In genomic region chr9:115743709-115744605, GRCh38 we compare ENCODE assay signal across 18 cellular contexts.
DNase-seq lines count a peak whose midpoint lies in the region; ATAC-seq, FAIRE-seq and TF ChIP-seq lines count a peak whose summit lies in the region.
"Had no signal": no experiment of that assay in that cellular context is flagged by ENCODE, and none has a peak within 500 bp of the region (broad histone marks: within the 10 kb centered on the region; RNA-seq: fewer than 3 reads in every experiment).

No MANE protein-coding gene starts in this region.

- no peak overlapping the region for H2BK15ac ChIP-seq in H1 (ENCODE audit: low read length)

- H3K36me3 ChIP-seq in GM23338 (ENCODE audit: insufficient read depth) (no peaks in the 10 kb centered on the region), MM.1S (replicated peaks; ENCODE audit: insufficient read depth, low read length) (no peaks in the 10 kb centered on the region), H1 (ENCODE audit: control insufficient read depth in 2 of 4, insufficient read depth in 4 of 4, low read length in 3 of 4) (no peaks in the 10 kb centered on the region)
- H3K36me3 ChIP-seq: BE2C had no signal

- no peak for ATAC-seq in GM23338
- no peak for ATAC-seq in SK-N-SH treated with all-trans-retinoic acid at 6 μM for 48 hours

- H3K4me3 ChIP-seq in GM23338 (no peak overlapping the region), MM.1S (ENCODE audit: low read length) (peak overlapping the region; percentile 40), H1 (ENCODE audit: extremely low read depth in 1 of 4, insufficient read depth in 2 of 4, low read depth in 3 of 4, low read length in 4 of 4) (no peak overlapping the region)

- POLR2A ChIA-PET in H1 (lab: Charles Lee; ENCODE audit: partially characterized antibody), result no interaction called here

- H4K20me1 ChIP-seq in GM23338 (replicated peaks; ENCODE audit: insufficient read depth) (no peaks in the 10 kb centered on the region; the same call in 1 of the 2 replicates), MM.1S (ENCODE audit: insufficient read depth, low read length) (no peaks in the 10 kb centered on the region), H1 (replicated peaks in 1 of 2; ENCODE audit: control insufficient read depth in 1 of 2, insufficient read depth in 2 of 2, low read length in 2 of 2) (no peaks in the 10 kb centered on the region)

- no peak overlapping the region for H4K8ac ChIP-seq in H1 (ENCODE audit: extremely low read depth, insufficient read depth, low read length)

- TF ChIP-seq EP300 in H1 (IDR thresholded peaks at IDR 0.05; ENCODE audit: borderline replicate concordance in 1 of 2, low read depth in 2 of 2, low read length in 2 of 2), result no peak

- H3K4me1 Mint-ChIP-seq in GM23338 (no peaks in the 10 kb centered on the region), endothelial cell (ENCODE audit: unreplicated experiment) (no peaks in the 10 kb centered on the region)
- H3K4me1 Mint-ChIP-seq: CD14-positive monocyte; CD4-positive, alpha-beta memory T cell had no signal

- H3K27me3 ChIP-seq in GM23338 (ENCODE audit: insufficient read depth), result no peaks in the 10 kb centered on the region
- H3K27me3 ChIP-seq in MM.1S (replicated peaks; ENCODE audit: insufficient read depth, low read length), result no peaks in the 10 kb centered on the region
- H3K27me3 ChIP-seq in H1 (replicated peaks in 1 of 4; ENCODE audit: control insufficient read depth in 3 of 4, extremely low read depth in 1 of 4, insufficient read depth in 3 of 4, low read length in 3 of 4), result no peaks in the 10 kb centered on the region
- H3K27me3 ChIP-seq: BE2C had no signal

- H3K27me3 Mint-ChIP-seq in GM23338 (ENCODE audit: insufficient read depth, low read depth, poor library complexity) (peaks cover 2% of the 10 kb centered on the region), endothelial cell (ENCODE audit: unreplicated experiment) (no peaks in the 10 kb centered on the region)
- H3K27me3 Mint-ChIP-seq: CD4-positive, alpha-beta memory T cell had no signal

- H3K9me3 ChIP-seq in MM.1S (replicated peaks; ENCODE audit: insufficient read depth, low read length) (no peaks in the 10 kb centered on the region), H1 (ENCODE audit: insufficient read depth in 2 of 2, low read depth in 1 of 2, low read length in 1 of 2) (no peaks in the 10 kb centered on the region)
- H3K9me3 ChIP-seq: BE2C had no signal

- H3F3A ChIP-seq in GM23338 (replicated peaks; ENCODE audit: low read depth) (no peaks in the 10 kb centered on the region), MM.1S (ENCODE audit: insufficient read depth, low read length) (no peaks in the 10 kb centered on the region)

- H3K27ac ChIP-seq in GM23338 (ENCODE audit: low read depth), result no peak overlapping the region
- H3K27ac ChIP-seq in MM.1S (ENCODE audit: low read length), result peak overlapping the region; percentile 65; the same call in 1 of the 2 replicates
- no peak overlapping the region for H3K27ac ChIP-seq in H1 (ENCODE audit: low read depth, low read length)

- 0 out of 2 replicates have a peak, but pooled peaks cover 2% of the 10 kb centered on the region for H3K9me2 ChIP-seq in GM23338 (ENCODE audit: insufficient read depth)
- H3K9me2 ChIP-seq in MM.1S (replicated peaks; ENCODE audit: insufficient read depth, low read length), result no peaks in the 10 kb centered on the region

- no peak overlapping the region for H2BK12ac ChIP-seq in H1 (ENCODE audit: low read depth, low read length)

- no peaks in the 10 kb centered on the region for H3K79me1 ChIP-seq in H1 (ENCODE audit: low read depth, low read length)

- H3K9me3 Mint-ChIP-seq in GM23338 (no peaks in the 10 kb centered on the region), endothelial cell (ENCODE audit: unreplicated experiment) (no peaks in the 10 kb centered on the region)

- no peak overlapping the region for H3K4me3 Mint-ChIP-seq in GM23338
- H3K4me3 Mint-ChIP-seq in endothelial cell (ENCODE audit: unreplicated experiment), result no peak overlapping the region
- H3K4me3 Mint-ChIP-seq: CD14-positive monocyte; CD4-positive, alpha-beta memory T cell had no signal

- TF ChIP-seq CTCF in GM23338 (conservative IDR thresholded peaks at IDR 0.05; ENCODE audit: low read depth in 2 of 2) (no peak), MM.1S (IDR thresholded peaks at IDR 0.05; ENCODE audit: low read length) (no peak), H1 (IDR thresholded peaks at IDR 0.05; ENCODE audit: control extremely low read depth in 1 of 3, insufficient read depth in 1 of 3, low read depth in 1 of 3, low read length in 3 of 3) (no peak), endothelial cell (IDR thresholded peaks at IDR 0.05; ENCODE audit: unreplicated experiment) (no peak)

- H3K4me2 ChIP-seq in GM23338, result no peak overlapping the region
- H3K4me2 ChIP-seq in MM.1S (ENCODE audit: low read depth, low read length), result peak overlapping the region; percentile 14; the same call in 1 of the 2 replicates
- no peak overlapping the region for H3K4me2 ChIP-seq in H1 (ENCODE audit: insufficient read depth in 1 of 2, low read depth in 2 of 2, low read length in 2 of 2)

- H3K4me1 ChIP-seq in GM23338 (ENCODE audit: insufficient read depth), result no peaks in the 10 kb centered on the region
- H3K4me1 ChIP-seq in MM.1S (ENCODE audit: low read length), result no peaks in the 10 kb centered on the region
- no peaks in the 10 kb centered on the region for H3K4me1 ChIP-seq in H1 (replicated peaks in 1 of 4; ENCODE audit: control insufficient read depth in 3 of 4, insufficient read depth in 4 of 4, low read length in 3 of 4)
- H3K4me1 ChIP-seq: BE2C had no signal

- H4K91ac ChIP-seq in H1 (replicated peaks; ENCODE audit: insufficient read length, low read length), result no peak overlapping the region

- CTCF ChIA-PET in H1 (lab: Charles Lee; ENCODE audit: partially characterized antibody), result no interaction called here

- H3K14ac ChIP-seq in H1 (ENCODE audit: insufficient read length), result no peak overlapping the region

- FAIRE-seq in H1 (lab: Jason Lieb, UNC), result no peak
- FAIRE-seq: GM12892, GM18507 had no signal

- no peak overlapping the region; the same call in 1 of the 2 replicates for H3K27ac Mint-ChIP-seq in GM23338
- no peak overlapping the region for H3K27ac Mint-ChIP-seq in endothelial cell (ENCODE audit: unreplicated experiment)
- H3K27ac Mint-ChIP-seq: CD14-positive monocyte had no signal

- H3K9ac ChIP-seq in MM.1S (ENCODE audit: low read length) (peak overlapping the region; percentile 38; the same call in 1 of the 2 replicates), H1 (replicated peaks in 1 of 4; ENCODE audit: extremely low read depth in 1 of 4, low read depth in 3 of 4, low read length in 3 of 4) (no peak overlapping the region)

- no peak overlapping the region for H2AK5ac ChIP-seq in H1 (ENCODE audit: low read depth, low read length)

- no peak for TF ChIP-seq POLR2A in H1 (IDR thresholded peaks at IDR 0.05; ENCODE audit: control extremely low read depth in 1 of 2, low read depth in 2 of 2, low read length in 2 of 2)

- no peak overlapping the region for H2BK5ac ChIP-seq in H1 (ENCODE audit: low read depth, low read length)

- H3K79me2 ChIP-seq in GM23338 (replicated peaks; ENCODE audit: insufficient read depth) (no peaks in the 10 kb centered on the region), MM.1S (ENCODE audit: low read length) (no peaks in the 10 kb centered on the region), H1 (ENCODE audit: control insufficient read depth in 1 of 2, insufficient read depth in 2 of 2, low read length in 2 of 2) (no peaks in the 10 kb centered on the region)

- H3K36me3 Mint-ChIP-seq in GM23338 (ENCODE audit: low read depth), result no peaks in the 10 kb centered on the region
- H3K36me3 Mint-ChIP-seq in endothelial cell (ENCODE audit: low read depth, unreplicated experiment), result no peaks in the 10 kb centered on the region
- H3K36me3 Mint-ChIP-seq: CD14-positive monocyte; CD4-positive, alpha-beta memory T cell had no signal

- H3K4ac ChIP-seq in H1 (replicated peaks; ENCODE audit: insufficient read length, low read depth, low read length), result no peak overlapping the region

- no peak overlapping the region for H4K5ac ChIP-seq in H1 (ENCODE audit: insufficient read length, low read depth, low read length)

- DNase-seq in GM23338 (ENCODE audit: low spot score) (no peak), MM.1S (peak; percentile 78), SHP77 treated with DMSO at 0.1 percent for 48 hours (lab: John Stamatoyannopoulos, UW) (peak; percentile 6), H1 (ENCODE audit: low read depth in 1 of 2, low spot score in 2 of 2) (no peak), endothelial cell (ENCODE audit: low spot score) (no peak), H4 (ENCODE audit: low spot score) (no peak), putamen (ENCODE audit: low spot score) (no peak)
- DNase-seq: BE2C; CD4-positive, alpha-beta memory T cell; DMS153; DMS79; GDM1; GOT3; HCEC 1CT had no signal

- H3K56ac ChIP-seq in H1 (replicated peaks; ENCODE audit: insufficient read length, low read depth, low read length), result no peak overlapping the region

- no peaks in the 10 kb centered on the region for H3K23me2 ChIP-seq in H1 (ENCODE audit: low read depth, low read length)

- no peak overlapping the region for H3K18ac ChIP-seq in H1 (ENCODE audit: extremely low read depth, low read length)

- WGBS in H1 (ENCODE audit: extremely low coverage in 1 of 2, insufficient coverage in 1 of 2, insufficient read length in 1 of 2, insufficient replicate concordance in 2 of 2, low coverage in 1 of 2, low lambda C conversion rate in 2 of 2, missing lambda C conversion rate in 1 of 2), 2 experiments, result 90% methylated on average over 22 of the region's 25 CpGs; no CpG with 5 or more reads in 1 of the 2 experiments

- no peak overlapping the region for H3K23ac ChIP-seq in H1 (ENCODE audit: insufficient read length)

- no peak overlapping the region for H2BK20ac ChIP-seq in H1 (ENCODE audit: low read length)

- no peak for TF ChIP-seq RAD21 in H1 (IDR thresholded peaks at IDR 0.05 in 1 of 2, conservative IDR thresholded peaks at IDR 0.05 in 1 of 2; ENCODE audit: low read depth in 2 of 2, low read length in 2 of 2)

- H2BK120ac ChIP-seq in H1 (replicated peaks; ENCODE audit: low read depth, low read length), result no peak overlapping the region

- peak overlapping the region; percentile 78; the same call in 1 of the 2 replicates for H2AFZ ChIP-seq in GM23338
- H2AFZ ChIP-seq in MM.1S (ENCODE audit: low read length), result peak overlapping the region; percentile 47
- 0 out of 2 replicates have a peak overlapping the region, but pooled peaks have one; percentile 31 for H2AFZ ChIP-seq in H1 (ENCODE audit: low read length)

TF ChIP-seq in GM23338, 12 proteins besides CTCF, POLR2A, EP300 and RAD21 (continues in another document):
- TF ChIP-seq CREB1 (CRISPR knock-in tag; IDR thresholded peaks at IDR 0.05; ENCODE audit: low read depth) (no peak), EZH2 (IDR thresholded peaks at IDR 0.05; ENCODE audit: low read depth, unreplicated experiment) (no peak), STAT1 (IDR thresholded peaks at IDR 0.05; ENCODE audit: unreplicated experiment) (no peak)

TF ChIP-seq in H1, 55 proteins besides CTCF, POLR2A, EP300 and RAD21:
- no peak for TF ChIP-seq TCF12 (IDR thresholded peaks at IDR 0.05; ENCODE audit: low read depth, low read length)

TF ChIP-seq in SK-N-SH treated with all-trans-retinoic acid at 6 μM for 48 hours, 23 proteins besides CTCF, POLR2A, EP300 and RAD21 (continues in another document):
- no peak for TF ChIP-seq ZNF565 (CRISPR knock-in tag; conservative IDR thresholded peaks at IDR 0.05; ENCODE audit: low read depth)

Comparison
In these comparisons a context has a peak if more than half of its experiments do, and no peak if none do; other contexts are left out.
1. DNase-seq: peak in MM.1S (single experiment) and SHP77 treated with DMSO at 0.1 percent for 48 hours (single experiment); none in GM23338 (single experiment), H1 (0 of 2), endothelial cell (single experiment), H4 (single experiment) and putamen (single experiment).
2. Peak in every context shown above with its lines, with median percentiles within 50 percentile points of each other: H2AFZ ChIP-seq.